Comparison of ENCODE assay signal across 8 cellular contexts in the genomic region with DNA sequence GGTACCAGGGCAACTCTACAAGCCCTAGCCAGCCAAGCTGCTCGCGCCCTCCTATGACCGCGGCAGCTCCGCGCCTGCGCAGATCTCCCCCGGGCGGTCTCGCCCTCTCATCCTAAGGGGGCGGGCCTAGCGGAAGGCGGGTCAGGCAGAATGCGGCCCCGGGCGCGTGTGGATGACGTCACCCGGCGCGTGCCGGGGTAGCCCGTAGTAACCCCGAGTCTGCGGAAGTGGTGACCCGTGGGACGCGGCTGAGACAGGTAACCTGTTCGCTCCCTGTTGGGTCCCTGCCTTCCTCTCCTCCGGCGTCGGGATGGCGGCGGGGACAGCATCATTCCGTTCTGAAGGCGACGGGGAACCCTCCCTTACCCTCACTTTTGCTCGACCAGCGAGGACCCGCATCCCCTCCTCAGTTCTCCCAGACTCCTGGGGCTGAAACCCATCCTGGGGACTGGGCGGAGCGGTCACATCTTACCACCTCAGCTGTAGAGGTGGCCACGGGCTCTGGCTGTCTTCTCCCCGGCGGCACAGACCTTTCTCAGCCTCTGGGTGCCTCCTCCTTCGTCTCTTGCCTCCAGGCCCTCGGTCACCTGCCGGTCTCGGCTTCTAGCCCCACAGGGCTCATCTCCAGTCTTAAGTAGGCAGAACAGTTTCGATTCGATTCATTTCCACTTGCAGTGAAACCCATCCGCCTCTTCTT. TPM values are rescaled to one million over a fixed set of nuclear protein-coding genes. Genes with fewer than 3 reads are reported as not detected.
DNase-seq lines count a peak whose midpoint lies in the region; ATAC-seq and TF ChIP-seq lines count a peak whose summit lies in the region.

Gene AOPEP, plus strand, starts transcription at position 205 of the 697 bp plus-strand sequence. CDS start 33,085 bp downstream, outside the sequence.

- DNase-seq in DMS153 (lab: John Stamatoyannopoulos, UW): peak; percentile 93
- peak; percentile 94 for DNase-seq in Jurkat, Clone E6-1 (ENCODE audit: low read depth, low spot score)
- peak; percentile 85 to 99 for DNase-seq in PC-9
- DNase-seq in activated T-cell treated with anti-CD3 and anti-CD28 coated beads, Interleukin-2, amount 50 U/mL, for 24 hours: peak; percentile 100
- peak; percentile 98 to 99 for DNase-seq in erythroblast (lab: John Stamatoyannopoulos, UW)
- DNase-seq in stimulated activated CD8-positive, alpha-beta memory T cell treated with anti-CD3 and anti-CD28 coated beads, Interleukin-4, amount 100 ng/mL, for 48 hours: peak; percentile 100

- H3K9me2 ChIP-seq in PC-9 (ENCODE audit: insufficient read depth): no peaks in the 10 kb centered on the region

- H3K4me1 Mint-ChIP-seq in activated T-cell treated with anti-CD3 and anti-CD28 coated beads, Interleukin-2, amount 50 U/mL, for 24 hours (ENCODE audit: low read depth): peaks cover 23% of the 10 kb centered on the region

- peak within 1 kb of the TSS; percentile 95 for H3K4me2 ChIP-seq in PC-9

- TF ChIP-seq POLR2A in erythroblast (IDR thresholded peaks at IDR 0.05; ENCODE audit: low read length): peak; percentile 91

- peak within 1 kb of the TSS; percentile 94 for H3K4me3 Mint-ChIP-seq in activated T-cell treated with anti-CD3 and anti-CD28 coated beads, Interleukin-2, amount 50 U/mL, for 24 hours

- TSS peak; percentile 85 for BruUV-seq in PC-9 (replicated peaks; lab: Mats Ljungman, UMichigan)

- H3K9me3 Mint-ChIP-seq in activated T-cell treated with anti-CD3 and anti-CD28 coated beads, Interleukin-2, amount 50 U/mL, for 24 hours: no peaks in the 10 kb centered on the region

- H3K27ac ChIP-seq in PC-9 (peak within 1 kb of the TSS; percentile 69), mucosa of rectum (ENCODE audit: low read depth in 2 of 2, low read length in 2 of 2) (peak within 1 kb of the TSS; percentile 87 to 88)

- peaks cover 6% of the 10 kb centered on the region for H3K36me3 Mint-ChIP-seq in activated T-cell treated with anti-CD3 and anti-CD28 coated beads, Interleukin-2, amount 50 U/mL, for 24 hours (ENCODE audit: low read depth)

- peaks cover 33% of the 10 kb centered on the region for H3K79me2 ChIP-seq in PC-9 (ENCODE audit: low read depth)

- no peaks in the 10 kb centered on the region for H4K20me1 ChIP-seq in PC-9 (ENCODE audit: insufficient read depth)

- no peaks in the 10 kb centered on the region for H3K27me3 ChIP-seq in PC-9 (ENCODE audit: insufficient read depth, low read depth)
- no peaks in the 10 kb centered on the region for H3K27me3 ChIP-seq in mucosa of rectum (ENCODE audit: control insufficient read depth in 2 of 2, insufficient read depth in 2 of 2, low read length in 2 of 2)

- H3K9me3 ChIP-seq in PC-9 (ENCODE audit: insufficient read depth, low read depth) (no peaks in the 10 kb centered on the region), mucosa of rectum (ENCODE audit: control insufficient read depth in 2 of 2, low read length in 2 of 2) (no peaks in the 10 kb centered on the region)

- no peak for TF ChIP-seq CTCF in PC-9 (conservative IDR thresholded peaks at IDR 0.05)

- H3K9ac ChIP-seq in mucosa of rectum (ENCODE audit: low read depth in 1 of 2, low read length in 2 of 2): peak within 1 kb of the TSS; percentile 77 to 94

- CTCF ChIA-PET in PC-9 (lab: Charles Lee): interaction anchor here (0.7 kb wide), 1 partner anchor 442 kb away, joined by 3 read pairs; no protein-coding TSS in a partner anchor

- H3K4me1 ChIP-seq in PC-9 (replicated peaks; ENCODE audit: insufficient read depth) (peaks cover 16% of the 10 kb centered on the region), mucosa of rectum (ENCODE audit: control insufficient read depth in 2 of 2, insufficient read depth in 2 of 2, low read length in 2 of 2) (peaks cover 2 to 4% of the 10 kb centered on the region in 2 donors)

- intact Hi-C loops in PC-9 (cut with micrococcal nuclease; ENCODE audit: unreplicated experiment): loop anchor here (2.0 to 10.0 kb wide), 3 partner anchors 58 to 146 kb away; no protein-coding TSS in a partner anchor

- peak; percentile 96 for ATAC-seq in GM21619 (IDR thresholded peaks at IDR 0.05; ENCODE audit: unreplicated experiment)

- peak within 1 kb of the TSS; percentile 99 for H3K27ac Mint-ChIP-seq in activated T-cell treated with anti-CD3 and anti-CD28 coated beads, Interleukin-2, amount 50 U/mL, for 24 hours

- H3F3A ChIP-seq in PC-9 (ENCODE audit: insufficient read depth, low read depth): peaks cover 8% of the 10 kb centered on the region

- no peaks in the 10 kb centered on the region for H3K36me3 ChIP-seq in PC-9 (ENCODE audit: low read depth)
- no peaks in the 10 kb centered on the region for H3K36me3 ChIP-seq in mucosa of rectum (ENCODE audit: control insufficient read depth in 2 of 2, insufficient read depth in 2 of 2, low read length in 2 of 2)

- peak within 1 kb of the TSS; percentile 81 for H2AFZ ChIP-seq in PC-9

- POLR2A ChIA-PET in PC-9 (lab: Charles Lee; ENCODE audit: unreplicated experiment): interaction anchor here (0.5 to 0.9 kb wide), 6 partner anchors 28 to 1691 kb away, joined by 3 to 12 read pairs (median 4); no protein-coding TSS in a partner anchor

- peak within 1 kb of the TSS; percentile 98 for H3K4me3 ChIP-seq in Jurkat, Clone E6-1 (ENCODE audit: low read length)
- H3K4me3 ChIP-seq in PC-9 (peak within 1 kb of the TSS; percentile 72), mucosa of rectum (ENCODE audit: low read length in 2 of 2) (peak within 1 kb of the TSS; percentile 91 to 94)

- H3K27me3 Mint-ChIP-seq in activated T-cell treated with anti-CD3 and anti-CD28 coated beads, Interleukin-2, amount 50 U/mL, for 24 hours: no peaks in the 10 kb centered on the region

RNA-seq across cellular contexts. Expression of gene AOPEP, which starts in this region (rescaled TPM):
- polyA plus RNA-seq in Jurkat, Clone E6-1 (2012; ENCODE audit: insufficient read depth, insufficient read length): 6.7 TPM
- total RNA-seq in PC-9 (2021): 90.0 and 135 TPM in 2 replicates

Comparison
In these comparisons a context has a peak if more than half of its experiments do, and no peak if none do; other contexts are left out.
1. Peak in every context shown above with its lines: DNase-seq, ATAC-seq, H3K4me3 ChIP-seq and H3K27ac ChIP-seq.